Comparison of ENCODE assay signal across 10 cellular contexts in the genomic region with DNA sequence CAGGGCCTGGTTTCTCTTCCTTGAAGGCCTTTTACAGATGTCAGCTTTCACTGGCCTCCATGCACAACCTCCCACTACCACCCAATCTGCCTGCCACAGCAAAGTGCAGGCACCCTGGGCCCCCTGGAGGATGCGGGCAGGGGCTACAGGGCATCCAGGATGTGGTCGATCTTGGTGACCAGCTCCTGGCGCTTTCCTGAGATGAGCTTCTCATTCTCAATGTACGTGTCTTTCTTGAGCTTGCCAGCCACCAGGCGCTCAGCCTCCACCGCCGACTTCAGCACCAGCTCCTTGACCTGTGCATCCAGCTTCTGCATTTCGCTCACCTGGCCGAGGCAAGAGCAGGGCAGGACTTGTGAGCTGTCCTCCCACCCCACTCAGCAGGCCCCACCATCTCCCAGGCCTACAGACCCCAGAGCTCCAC. TPM values are rescaled to one million over a fixed set of nuclear protein-coding genes. Genes with fewer than 3 reads are reported as not detected.
DNase-seq lines count a peak whose midpoint lies in the region; ATAC-seq and TF ChIP-seq lines count a peak whose summit lies in the region.
"Had no signal": no experiment of that assay in that cellular context is flagged by ENCODE, and none has a peak within 500 bp of the region (broad histone marks: within the 10 kb centered on the region; RNA-seq: fewer than 3 reads in every experiment).

No MANE protein-coding gene starts in this region.

- TF ChIP-seq POLR2A in gastrocnemius medialis (IDR thresholded peaks at IDR 0.05): no peak

- H3K27me3 Mint-ChIP-seq in activated CD4-positive, alpha-beta T cell treated with anti-CD3 and anti-CD28 coated beads, Interleukin-2, amount 10 ng/mL, durations not matched to agents 24 days and 14 days: no peaks in the 10 kb centered on the region
- no peaks in the 10 kb centered on the region for H3K27me3 Mint-ChIP-seq in IgD-negative memory B cell
- no peaks in the 10 kb centered on the region for H3K27me3 Mint-ChIP-seq in activated naive CD8-positive, alpha-beta T cell treated with anti-CD3 and anti-CD28 coated beads for 36 hours

- H3K4me3 Mint-ChIP-seq in activated CD4-positive, alpha-beta T cell treated with anti-CD3 and anti-CD28 coated beads, Interleukin-2, amount 10 ng/mL, durations not matched to agents 24 days and 14 days: peak overlapping the region; percentile 20
- peak overlapping the region in 1 of 4 donors; percentile 98 for H3K4me3 Mint-ChIP-seq in IgD-negative memory B cell
- H3K4me3 Mint-ChIP-seq in activated naive CD8-positive, alpha-beta T cell treated with anti-CD3 and anti-CD28 coated beads for 36 hours: no peak overlapping the region

- no peaks in the 10 kb centered on the region for H3K9me3 ChIP-seq in gastrocnemius medialis
- H3K9me3 ChIP-seq: mucosa of descending colon had no signal

- ATAC-seq in gastrocnemius medialis (no peak), foreskin keratinocyte (no peak), GM19328 (IDR thresholded peaks at IDR 0.05; ENCODE audit: unreplicated experiment) (no peak)
- ATAC-seq: mucosa of descending colon had no signal

- no peak for TF ChIP-seq CTCF in gastrocnemius medialis (IDR thresholded peaks at IDR 0.05 in 4 of 5, conservative IDR thresholded peaks at IDR 0.05 in 1 of 5)
- TF ChIP-seq CTCF in foreskin keratinocyte (conservative IDR thresholded peaks at IDR 0.05): no peak

- intact Hi-C loops in activated CD4-positive, alpha-beta T cell treated with anti-CD3 and anti-CD28 coated beads, Interleukin-2, amount 10 ng/mL, durations not matched to agents 24 days and 14 days (cut with micrococcal nuclease): no loop called here
- intact Hi-C loops in gastrocnemius medialis (cut with DNase I; ENCODE audit: low total_unique reads): no loop called here

- H3K27me3 ChIP-seq in gastrocnemius medialis (no peaks in the 10 kb centered on the region), foreskin keratinocyte (no peaks in the 10 kb centered on the region)

- peaks cover 34% of the 10 kb centered on the region for H3K4me1 Mint-ChIP-seq in activated CD4-positive, alpha-beta T cell treated with anti-CD3 and anti-CD28 coated beads, Interleukin-2, amount 10 ng/mL, durations not matched to agents 24 days and 14 days
- H3K4me1 Mint-ChIP-seq in IgD-negative memory B cell: peaks cover 13 to 21% (median 16%) of the 10 kb centered on the region in 3 donors
- peaks cover 28% of the 10 kb centered on the region for H3K4me1 Mint-ChIP-seq in activated naive CD8-positive, alpha-beta T cell treated with anti-CD3 and anti-CD28 coated beads for 36 hours

- H3K4me1 ChIP-seq in gastrocnemius medialis: peaks cover 38 to 39% of the 10 kb centered on the region in 2 donors
- H3K4me1 ChIP-seq in foreskin keratinocyte: peaks cover 8% of the 10 kb centered on the region

- peaks cover 64% of the 10 kb centered on the region for H3K36me3 Mint-ChIP-seq in activated CD4-positive, alpha-beta T cell treated with anti-CD3 and anti-CD28 coated beads, Interleukin-2, amount 10 ng/mL, durations not matched to agents 24 days and 14 days (ENCODE audit: low read depth)
- no peaks in the 10 kb centered on the region for H3K36me3 Mint-ChIP-seq in IgD-negative memory B cell
- H3K36me3 Mint-ChIP-seq in activated naive CD8-positive, alpha-beta T cell treated with anti-CD3 and anti-CD28 coated beads for 36 hours: peaks cover 42% of the 10 kb centered on the region

- peak overlapping the region in 3 of 4 donors; percentile 1 to 91 (median 7) for H3K27ac ChIP-seq in gastrocnemius medialis
- no peak overlapping the region for H3K27ac ChIP-seq in foreskin keratinocyte

- H3K9me3 Mint-ChIP-seq in activated CD4-positive, alpha-beta T cell treated with anti-CD3 and anti-CD28 coated beads, Interleukin-2, amount 10 ng/mL, durations not matched to agents 24 days and 14 days: no peaks in the 10 kb centered on the region
- H3K9me3 Mint-ChIP-seq in IgD-negative memory B cell: peaks cover 0 to 1% (median 0%) of the 10 kb centered on the region in 3 donors
- H3K9me3 Mint-ChIP-seq in activated naive CD8-positive, alpha-beta T cell treated with anti-CD3 and anti-CD28 coated beads for 36 hours: no peaks in the 10 kb centered on the region

- in situ Hi-C loops in gastrocnemius medialis (cut with MboI; ENCODE audit: low sequenced_read_pairs in 4 of 4): loop anchor here in 2 of 4 donors (25.0 kb wide), 1 partner anchor 533 kb away; no protein-coding TSS in a partner anchor

- no peak overlapping the region for H3K4me3 ChIP-seq in gastrocnemius medialis
- H3K4me3 ChIP-seq: mucosa of descending colon had no signal

- peak overlapping the region; percentile 87 for H3K27ac Mint-ChIP-seq in activated CD4-positive, alpha-beta T cell treated with anti-CD3 and anti-CD28 coated beads, Interleukin-2, amount 10 ng/mL, durations not matched to agents 24 days and 14 days
- H3K27ac Mint-ChIP-seq in IgD-negative memory B cell: peak overlapping the region in 2 of 3 donors; percentile 16 to 53
- H3K27ac Mint-ChIP-seq in activated naive CD8-positive, alpha-beta T cell treated with anti-CD3 and anti-CD28 coated beads for 36 hours: peak overlapping the region; percentile 86

- DNase-seq in activated CD4-positive, alpha-beta T cell treated with anti-CD3 and anti-CD28 coated beads, Interleukin-2, amount 10 ng/mL, durations not matched to agents 24 days and 14 days: peak; percentile 67
- no peak for DNase-seq in activated CD4-positive, alpha-beta T cell treated with anti-CD3 and anti-CD28 coated beads for 1 hour
- DNase-seq in activated naive CD8-positive, alpha-beta T cell treated with anti-CD3 and anti-CD28 coated beads for 36 hours: peak; percentile 46
- DNase-seq in gastrocnemius medialis (no peak), SW 1271 (lab: John Stamatoyannopoulos, UW) (no peak), foreskin keratinocyte (no peak)
- DNase-seq: mucosa of descending colon, NCI-H2227 treated with DMSO at 0.1 percent for 48 hours had no signal

- peaks cover 7 to 60% of the 10 kb centered on the region in 2 donors for H3K36me3 ChIP-seq in gastrocnemius medialis

RNA-seq across cellular contexts. Expression of gene RPN1, which starts 30.3 kb away (rescaled TPM):
- total RNA-seq in activated CD4-positive, alpha-beta T cell treated with anti-CD3 and anti-CD28 coated beads, Interleukin-2, amount 10 ng/mL, durations not matched to agents 24 days and 14 days: 192 and 194 TPM in 2 replicates
- polyA plus RNA-seq in IgD-negative memory B cell (172 TPM), foreskin keratinocyte (175 and 177 TPM in 2 replicates)
- total RNA-seq in activated naive CD8-positive, alpha-beta T cell treated with anti-CD3 and anti-CD28 coated beads for 36 hours: 100 to 1,000 TPM; 148 to 149 TPM
- total RNA-seq in gastrocnemius medialis (100 to 1,000 TPM; 197 to 219 (median 212) TPM), foreskin keratinocyte (268 and 307 TPM in 2 replicates)

Comparison
In these comparisons a context has a peak if more than half of its experiments do, and no peak if none do; other contexts are left out.
1. DNase-seq: peak in activated CD4-positive, alpha-beta T cell treated with anti-CD3 and anti-CD28 coated beads, Interleukin-2, amount 10 ng/mL, durations not matched to agents 24 days and 14 days (single experiment) and activated naive CD8-positive, alpha-beta T cell treated with anti-CD3 and anti-CD28 coated beads for 36 hours (single experiment); none in activated CD4-positive, alpha-beta T cell treated with anti-CD3 and anti-CD28 coated beads for 1 hour (single experiment), gastrocnemius medialis (0 of 2), SW 1271 (0 of 2) and foreskin keratinocyte (0 of 2).
2. H3K27ac Mint-ChIP-seq: peak in every context shown above with its lines; median percentile 87 in activated CD4-positive, alpha-beta T cell treated with anti-CD3 and anti-CD28 coated beads, Interleukin-2, amount 10 ng/mL, durations not matched to agents 24 days and 14 days; 86 in activated naive CD8-positive, alpha-beta T cell treated with anti-CD3 and anti-CD28 coated beads for 36 hours; 34 in IgD-negative memory B cell.